ENCODE assay signal across 11 cellular contexts in the genomic region with DNA sequence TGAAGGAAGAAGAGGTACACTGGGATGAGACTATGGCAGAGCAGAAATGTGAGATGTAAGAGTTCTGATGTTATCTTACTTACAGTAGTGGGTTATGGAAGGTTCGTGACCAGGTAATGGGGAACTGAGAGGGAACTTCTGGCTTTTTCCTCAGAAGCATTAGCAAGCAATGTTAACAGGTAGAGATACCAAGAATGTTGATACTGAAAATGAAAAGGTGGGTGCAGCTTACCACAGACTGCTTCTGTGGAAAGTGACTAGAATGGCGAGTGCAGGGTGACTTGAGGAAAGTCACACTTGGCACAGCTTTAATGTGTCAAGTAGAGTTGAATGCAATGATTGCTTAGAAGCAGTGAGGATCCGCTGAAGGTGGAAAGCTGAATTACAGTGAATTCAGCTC.
A peak's percentile ranks its signal among the peaks of the same experiment; 100 is the strongest.
DNase-seq lines count a peak whose midpoint lies in the region; ATAC-seq and TF ChIP-seq lines count a peak whose summit lies in the region.
"Had no signal": no experiment of that assay in that cellular context is flagged by ENCODE, and none has a peak within 500 bp of the region (broad histone marks: within the 10 kb centered on the region; RNA-seq: fewer than 3 reads in every experiment).

No MANE protein-coding gene starts in this region.

- H3K4me1 ChIP-seq in stomach, result peaks cover 0 to 19% (median 8%) of the 10 kb centered on the region in 4 donors

- no peak for TF ChIP-seq EP300 in stomach (IDR thresholded peaks at IDR 0.05)

- ATAC-seq in GM18909 (IDR thresholded peaks at IDR 0.05; ENCODE audit: poor library complexity, unreplicated experiment) (peak; percentile 89), GM21737 (IDR thresholded peaks at IDR 0.05; ENCODE audit: unreplicated experiment) (peak; percentile 69), HG03280 (IDR thresholded peaks at IDR 0.05; ENCODE audit: unreplicated experiment) (peak; percentile 87)

- TF ChIP-seq POLR2A in erythroblast (IDR thresholded peaks at IDR 0.05; ENCODE audit: low read length) (no peak), stomach (IDR thresholded peaks at IDR 0.05) (no peak)

- H3K27me3 ChIP-seq in stomach, result no peaks in the 10 kb centered on the region

- H3K9me3 ChIP-seq in stomach, result no peaks in the 10 kb centered on the region

- TF ChIP-seq CTCF in GM12864 (IDR thresholded peaks at IDR 0.05; ENCODE audit: low read depth, low read length, missing control alignments), result no peak
- no peak for TF ChIP-seq CTCF in stomach (IDR thresholded peaks at IDR 0.05)

- 85 to 91% (median 88%) methylated on average over 3 of the region's 3 CpGs for WGBS in stomach, 5 donors

- no peak overlapping the region for H3K4me3 ChIP-seq in GM12864 (ENCODE audit: low read depth, low read length)
- no peak overlapping the region for H3K4me3 ChIP-seq in stomach

- intact Hi-C loops in stomach (cut with DNase I; ENCODE audit: low total_unique reads), result no loop called here

- DNase-seq in GM12864 (ENCODE audit: low read depth) (peak; percentile 30), erythroblast (lab: John Stamatoyannopoulos, UW) (no peak), GM03348 (ENCODE audit: low spot score) (no peak), T-helper 9 cell (no peak), stomach (no peak)
- DNase-seq: activated naive CD8-positive, alpha-beta T cell treated with anti-CD3 and anti-CD28 coated beads, Interleukin-2, amount 10 ng/mL, durations not matched to agents 7 days and 5 days; NCI-H1436 had no signal

- H3K27ac ChIP-seq in stomach, result no peak overlapping the region
- H3K27ac ChIP-seq: VCaP had no signal

- no peaks in the 10 kb centered on the region for H3K36me3 ChIP-seq in stomach
